ENCODE assay signal across 1 cellular context in the genomic region with DNA sequence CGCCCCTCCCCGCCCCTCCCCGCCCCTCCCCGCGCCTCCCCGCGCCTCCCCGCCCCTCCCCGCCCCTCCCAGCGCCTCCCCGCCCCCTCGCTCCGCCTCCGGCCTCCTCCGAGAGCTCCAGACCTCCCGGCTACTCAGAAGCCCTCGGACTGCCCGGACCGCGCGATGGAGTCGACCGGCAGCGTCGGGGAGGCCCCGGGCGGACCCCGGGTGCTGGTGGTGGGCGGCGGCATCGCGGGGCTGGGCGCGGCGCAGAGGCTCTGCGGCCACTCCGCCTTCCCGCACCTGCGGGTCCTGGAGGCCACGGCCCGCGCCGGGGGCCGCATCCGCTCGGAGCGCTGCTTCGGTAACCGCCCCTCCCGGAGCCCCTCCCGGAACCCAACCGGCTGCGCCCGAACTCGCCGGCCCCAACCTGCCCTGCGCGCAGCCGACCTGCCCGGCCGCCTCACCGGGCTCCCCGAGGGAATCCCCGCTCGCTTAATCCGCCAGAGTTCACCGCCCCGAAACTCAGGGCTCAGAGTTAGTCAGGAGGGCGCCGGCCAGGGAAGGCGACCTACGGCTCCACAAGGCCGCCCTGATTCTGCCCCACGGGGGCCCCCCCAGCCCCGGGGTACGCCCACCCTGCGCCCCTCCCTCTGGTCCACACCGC.
TF ChIP-seq lines count a peak whose summit lies in the region.

A gene (plus strand): TSS at position 111 of the 649 bp plus-strand sequence. CDS start 55 bp downstream, at position 166.

TF ChIP-seq in SK-N-SH, 30 proteins besides CTCF, POLR2A, EP300 and RAD21 (continued from another document):
- TF ChIP-seq TAF1 (IDR thresholded peaks at IDR 0.05; ENCODE audit: borderline replicate concordance, low read depth, low read length) (peak; percentile 52), POLR2AphosphoS5 (IDR thresholded peaks at IDR 0.05; ENCODE audit: low read depth, low read length) (0 out of 2 replicates have a peak, but pooled peaks have one; percentile 37)
- TF ChIP-seq, protein P1, sequence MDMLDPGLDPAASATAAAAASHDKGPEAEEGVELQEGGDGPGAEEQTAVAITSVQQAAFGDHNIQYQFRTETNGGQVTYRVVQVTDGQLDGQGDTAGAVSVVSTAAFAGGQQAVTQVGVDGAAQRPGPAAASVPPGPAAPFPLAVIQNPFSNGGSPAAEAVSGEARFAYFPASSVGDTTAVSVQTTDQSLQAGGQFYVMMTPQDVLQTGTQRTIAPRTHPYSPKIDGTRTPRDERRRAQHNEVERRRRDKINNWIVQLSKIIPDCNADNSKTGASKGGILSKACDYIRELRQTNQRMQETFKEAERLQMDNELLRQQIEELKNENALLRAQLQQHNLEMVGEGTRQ (IDR thresholded peaks at IDR 0.05; ENCODE audit: borderline replicate concordance, low read depth, low read length): no peak
